Comparison of ENCODE assay signal across 1 cellular context in the genomic region with DNA sequence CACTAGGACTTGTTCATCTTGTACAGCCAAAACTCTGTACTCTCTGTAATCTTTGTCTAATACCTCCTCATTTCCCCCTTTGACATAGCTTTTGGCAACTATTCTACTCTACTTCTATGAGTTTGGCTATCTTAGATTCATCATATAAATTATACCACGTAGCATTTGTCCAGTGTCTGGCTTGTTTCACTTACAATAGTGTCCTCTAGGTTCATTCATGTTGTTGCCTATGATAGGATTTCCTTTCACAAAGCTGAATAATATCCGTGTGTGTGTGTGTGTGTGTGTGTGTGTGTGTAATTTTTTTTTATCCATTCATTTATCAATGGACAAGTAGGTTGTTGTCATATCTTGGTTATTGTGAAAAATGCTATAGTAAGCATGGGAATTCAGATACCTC.
TF ChIP-seq lines count a peak whose summit lies in the region.

No MANE protein-coding gene starts in this region.

TF ChIP-seq in GM12878, 131 proteins besides CTCF, POLR2A, EP300 and RAD21:
- TF ChIP-seq KDM1A (IDR thresholded peaks at IDR 0.05; ENCODE audit: borderline replicate concordance) (no peak), ZNF217 (IDR thresholded peaks at IDR 0.05) (no peak)
